12 cellular contexts compared by ENCODE assay signal in the genomic region with DNA sequence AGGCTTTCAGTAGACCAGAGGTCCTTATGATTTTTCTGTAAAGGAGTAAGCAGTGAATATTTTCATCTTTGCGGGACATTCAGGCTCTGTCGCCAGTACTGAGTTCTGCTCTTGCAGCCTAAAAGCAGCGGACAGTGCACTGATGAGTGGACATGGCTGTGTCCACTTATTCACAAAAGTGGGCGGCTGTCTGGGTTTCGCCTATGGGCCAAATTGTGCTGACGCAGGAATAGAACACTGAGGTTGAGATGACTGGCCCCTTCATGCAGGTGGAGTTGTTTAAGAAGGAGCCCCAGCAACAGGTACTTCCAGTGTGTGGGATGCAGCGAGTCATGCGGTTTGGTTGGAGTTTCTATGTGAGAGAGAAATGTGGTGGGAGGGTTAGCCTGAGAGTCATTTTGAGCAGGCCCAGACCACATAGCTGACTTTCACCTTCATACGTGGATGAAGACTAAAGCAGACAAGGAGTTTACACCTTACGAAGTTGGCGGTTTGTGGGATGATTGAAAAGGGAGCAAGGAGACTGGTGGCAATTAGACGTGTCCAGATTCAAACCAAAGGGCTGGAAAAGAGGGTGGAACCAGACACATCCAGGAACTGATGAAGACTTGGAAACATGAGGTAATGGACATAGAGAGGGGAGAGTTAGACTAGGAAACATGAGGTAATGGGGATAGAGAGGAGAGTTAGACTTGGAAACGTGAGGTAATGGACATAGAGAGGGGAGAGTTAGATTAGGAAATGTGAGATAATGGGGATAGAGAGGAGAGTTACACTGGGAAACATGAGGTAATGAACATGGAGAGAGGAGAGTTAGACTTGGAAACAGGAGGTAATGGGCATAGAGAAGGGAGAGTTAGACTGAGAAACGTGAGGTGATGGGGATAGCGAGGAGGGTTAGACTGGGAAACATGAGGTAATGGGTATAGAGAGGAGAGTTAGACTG. TPM values are rescaled to one million over a fixed set of nuclear protein-coding genes. Genes with fewer than 3 reads are reported as not detected.
DNase-seq lines count a peak whose midpoint lies in the region; ATAC-seq and TF ChIP-seq lines count a peak whose summit lies in the region.
"Had no signal": no experiment of that assay in that cellular context is flagged by ENCODE, and none has a peak within 500 bp of the region (broad histone marks: within the 10 kb centered on the region; RNA-seq: fewer than 3 reads in every experiment).

No MANE protein-coding gene starts in this region.

- peak; percentile 80 for ATAC-seq in HG03565 (IDR thresholded peaks at IDR 0.05; ENCODE audit: unreplicated experiment)
- ATAC-seq in foreskin keratinocyte = peak; percentile 20
- ATAC-seq in stimulated activated effector memory CD8-positive, alpha-beta T cell treated with anti-CD3 and anti-CD28 coated beads, Interleukin-12 subunit alpha, Interleukin-12 subunit beta, amount 100 ng/mL, for 72 hours = peak; percentile 97
- no peak for ATAC-seq in HG03097 (IDR thresholded peaks at IDR 0.05; ENCODE audit: low FRiP score, unreplicated experiment)

- peaks cover 2% of the 10 kb centered on the region for H3K4me1 Mint-ChIP-seq in stimulated activated effector memory CD8-positive, alpha-beta T cell treated with anti-CD3 and anti-CD28 coated beads, Interleukin-12 subunit alpha, Interleukin-12 subunit beta, amount 100 ng/mL, for 72 hours

- H3K36me3 Mint-ChIP-seq in stimulated activated effector memory CD8-positive, alpha-beta T cell treated with anti-CD3 and anti-CD28 coated beads, Interleukin-12 subunit alpha, Interleukin-12 subunit beta, amount 100 ng/mL, for 72 hours = no peaks in the 10 kb centered on the region

- no peaks in the 10 kb centered on the region for H3K9me3 Mint-ChIP-seq in stimulated activated effector memory CD8-positive, alpha-beta T cell treated with anti-CD3 and anti-CD28 coated beads, Interleukin-12 subunit alpha, Interleukin-12 subunit beta, amount 100 ng/mL, for 72 hours

- H3K27ac ChIP-seq in foreskin keratinocyte = no peak overlapping the region

- H3K27me3 ChIP-seq in foreskin keratinocyte = no peaks in the 10 kb centered on the region

- DNase-seq in activated T-cell treated with anti-CD3 and anti-CD28 coated beads for 24 hours (ENCODE audit: low read depth) = peak; percentile 53
- DNase-seq in activated T-cell treated with anti-CD3 and anti-CD28 coated beads for 4 hours = no peak
- no peak for DNase-seq in foreskin keratinocyte
- peak in 1 of 2 donors; percentile 70 for DNase-seq in stimulated activated effector memory CD8-positive, alpha-beta T cell treated with anti-CD3 and anti-CD28 coated beads, Interleukin-12 subunit alpha, Interleukin-12 subunit beta, amount 100 ng/mL, for 72 hours (ENCODE audit: low spot score in 2 of 2)
- DNase-seq in NCI-H2081 treated with DMSO at 0.1 percent for 48 hours (lab: John Stamatoyannopoulos, UW) = no peak
- DNase-seq in NCI-H128 (lab: John Stamatoyannopoulos, UW; ENCODE audit: unreplicated experiment) = no peak
- DNase-seq: ACHN, DMS153, MM.1S, nucleus accumbens had no signal

- no peaks in the 10 kb centered on the region for H3K4me1 ChIP-seq in foreskin keratinocyte

- no peak overlapping the region for H3K27ac Mint-ChIP-seq in stimulated activated effector memory CD8-positive, alpha-beta T cell treated with anti-CD3 and anti-CD28 coated beads, Interleukin-12 subunit alpha, Interleukin-12 subunit beta, amount 100 ng/mL, for 72 hours

- TF ChIP-seq CTCF in foreskin keratinocyte (conservative IDR thresholded peaks at IDR 0.05) = no peak

- no peak overlapping the region for H3K4me3 Mint-ChIP-seq in stimulated activated effector memory CD8-positive, alpha-beta T cell treated with anti-CD3 and anti-CD28 coated beads, Interleukin-12 subunit alpha, Interleukin-12 subunit beta, amount 100 ng/mL, for 72 hours

RNA-seq across cellular contexts. Expression of a gene that starts 38.2 kb away (rescaled TPM):
- 14.8 and 18.1 TPM in 2 replicates for total RNA-seq in foreskin keratinocyte
- polyA plus RNA-seq in foreskin keratinocyte = 6.0 and 6.5 TPM in 2 replicates

RNA-seq across cellular contexts. Expression of a gene that starts 45.5 kb away (rescaled TPM):
- total RNA-seq in foreskin keratinocyte = 159 and 181 TPM in 2 replicates
- 102 and 136 TPM in 2 replicates for polyA plus RNA-seq in foreskin keratinocyte
